12 cellular contexts compared by ENCODE assay signal in the genomic region with DNA sequence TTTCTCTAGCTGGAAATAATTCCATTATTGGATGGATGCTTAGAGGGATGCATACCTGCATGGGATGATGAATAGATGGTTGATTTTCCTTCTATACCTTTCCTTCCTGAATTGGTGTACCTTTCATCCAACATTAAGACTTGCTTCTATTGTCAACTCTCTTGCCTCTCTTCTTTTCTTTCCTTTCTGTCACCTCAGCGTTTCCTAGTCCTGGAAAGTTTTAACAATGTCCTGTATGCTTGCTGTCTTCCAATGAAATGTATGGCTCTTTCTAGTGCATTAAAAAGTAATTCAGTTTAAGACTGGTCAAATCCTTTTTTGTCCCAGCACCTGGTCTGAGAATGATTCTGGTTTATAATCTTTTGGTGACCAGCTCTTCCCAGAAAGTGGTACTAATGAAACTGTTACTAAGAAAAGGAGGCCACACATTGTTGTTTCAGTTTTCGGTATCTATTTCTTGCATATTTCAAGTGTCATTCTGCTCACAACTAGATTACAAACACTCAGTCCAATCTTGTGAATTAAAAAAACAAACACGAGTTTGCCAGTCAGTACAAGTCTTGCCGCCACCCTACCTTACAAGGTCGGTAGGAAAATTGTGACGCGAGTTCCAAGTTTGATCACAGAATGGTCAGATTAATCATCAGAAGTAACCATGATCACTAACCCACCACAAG. TPM values are rescaled to one million over a fixed set of nuclear protein-coding genes. Genes with fewer than 3 reads are reported as not detected.
DNase-seq lines count a peak whose midpoint lies in the region; ATAC-seq lines count a peak whose summit lies in the region.
"Had no signal": no experiment of that assay in that cellular context is flagged by ENCODE, and none has a peak within 500 bp of the region (broad histone marks: within the 10 kb centered on the region; RNA-seq: fewer than 3 reads in every experiment).

No MANE protein-coding gene starts in this region.

- ATAC-seq in GM21619 (IDR thresholded peaks at IDR 0.05; ENCODE audit: unreplicated experiment) (peak; percentile 41), HG03558 (IDR thresholded peaks at IDR 0.05; ENCODE audit: extremely low read depth, unreplicated experiment) (peak; percentile 40), sciatic nerve (no peak)
- ATAC-seq: gastroesophageal sphincter had no signal

- intact Hi-C loops in sciatic nerve (cut with DNase I) = no loop called here

- peak; percentile 64 for DNase-seq in activated CD4-positive, alpha-beta T cell treated with anti-CD3 and anti-CD28 coated beads for 48 hours
- DNase-seq in activated CD4-positive, alpha-beta T cell treated with anti-CD3 and anti-CD28 coated beads, Interleukin-2, amount 50 U/mL, for 1 hour = no peak
- DNase-seq in stimulated activated CD4-positive, alpha-beta T cell treated with anti-CD3 and anti-CD28 coated beads, Interleukin-2, amount 100 ng/mL, for 24 hours = peak; percentile 26 to 32
- DNase-seq in sciatic nerve (ENCODE audit: low spot score) = no peak
- DNase-seq in NCI-H345 (lab: John Stamatoyannopoulos, UW) = no peak
- no peak for DNase-seq in activated effector memory CD4-positive, alpha-beta T cell treated with anti-CD3 and anti-CD28 coated beads, Interleukin-2, amount 50 U/mL, for 16 hours
- DNase-seq: NCI-H446 had no signal

RNA-seq across cellular contexts. Expression of a gene that starts 8.0 kb away (rescaled TPM):
- 1.2 TPM for total RNA-seq in sciatic nerve
- total RNA-seq: A172, cardiac muscle cell had no signal

Comparison
In these comparisons a context has a peak if more than half of its experiments do, and no peak if none do; other contexts are left out.
1. DNase-seq: peak in activated CD4-positive, alpha-beta T cell treated with anti-CD3 and anti-CD28 coated beads for 48 hours (single experiment) and stimulated activated CD4-positive, alpha-beta T cell treated with anti-CD3 and anti-CD28 coated beads, Interleukin-2, amount 100 ng/mL, for 24 hours (2 of 2); none in activated CD4-positive, alpha-beta T cell treated with anti-CD3 and anti-CD28 coated beads, Interleukin-2, amount 50 U/mL, for 1 hour (single experiment), sciatic nerve (single experiment), NCI-H345 (single experiment) and activated effector memory CD4-positive, alpha-beta T cell treated with anti-CD3 and anti-CD28 coated beads, Interleukin-2, amount 50 U/mL, for 16 hours (single experiment).